Comparison of ENCODE assay signal across 2 cellular contexts in the genomic region with DNA sequence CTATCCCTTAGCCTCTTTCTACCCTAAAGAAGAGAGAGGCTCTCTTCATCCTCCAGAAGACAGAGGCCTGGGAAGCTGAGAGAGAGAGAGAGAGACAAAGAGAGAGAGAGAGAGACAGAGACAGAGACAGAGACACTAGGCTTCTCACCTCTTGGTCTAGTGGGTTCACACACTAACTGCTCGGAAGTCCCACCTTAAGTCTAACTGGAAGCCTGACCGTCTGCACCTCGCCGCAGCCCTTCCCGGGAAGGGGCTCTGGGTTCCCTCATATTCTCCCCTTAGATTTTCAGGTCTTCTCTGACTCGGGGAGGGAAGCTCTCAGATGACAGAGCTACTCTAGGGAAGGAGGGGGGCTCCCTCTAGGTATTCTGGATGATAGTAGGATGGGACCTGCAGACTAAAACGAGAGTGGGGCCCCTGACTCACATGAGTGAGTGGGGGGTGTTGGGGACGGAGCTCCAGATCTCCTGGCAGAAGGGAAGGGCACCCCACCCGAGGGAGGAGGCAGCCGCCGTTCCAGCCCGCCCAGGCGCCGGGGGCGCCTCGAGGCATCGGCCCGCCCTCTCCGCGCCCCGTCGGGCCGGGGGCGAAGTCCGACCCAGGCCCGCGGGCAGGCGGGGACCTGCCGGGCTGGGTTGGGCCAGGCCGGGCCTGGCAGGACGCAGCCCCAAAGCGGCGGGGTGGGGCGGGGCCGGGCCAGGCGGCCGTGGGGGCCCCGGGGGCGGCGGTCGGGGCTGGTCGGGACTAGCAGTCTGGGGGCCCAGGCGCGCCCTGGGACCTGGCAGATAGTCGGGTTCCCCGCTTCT.
TF ChIP-seq lines count a peak whose summit lies in the region.

No MANE protein-coding gene starts in this region.

TF ChIP-seq in SK-N-SH, 30 proteins besides CTCF, POLR2A, EP300 and RAD21 (continued from another document):
- TF ChIP-seq, protein P1, sequence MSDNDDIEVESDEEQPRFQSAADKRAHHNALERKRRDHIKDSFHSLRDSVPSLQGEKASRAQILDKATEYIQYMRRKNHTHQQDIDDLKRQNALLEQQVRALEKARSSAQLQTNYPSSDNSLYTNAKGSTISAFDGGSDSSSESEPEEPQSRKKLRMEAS (IDR thresholded peaks at IDR 0.05; ENCODE audit: low read depth), result no peak
- TF ChIP-seq GABPA (IDR thresholded peaks at IDR 0.05; ENCODE audit: low read depth) (no peak), MEF2A (IDR thresholded peaks at IDR 0.05; ENCODE audit: borderline replicate concordance, low read depth) (no peak), SMC3 (IDR thresholded peaks at IDR 0.05; ENCODE audit: low read depth, low read length) (no peak), GATA2 (CRISPR knock-in tag; IDR thresholded peaks at IDR 0.05) (no peak)
- TF ChIP-seq, protein P2, sequence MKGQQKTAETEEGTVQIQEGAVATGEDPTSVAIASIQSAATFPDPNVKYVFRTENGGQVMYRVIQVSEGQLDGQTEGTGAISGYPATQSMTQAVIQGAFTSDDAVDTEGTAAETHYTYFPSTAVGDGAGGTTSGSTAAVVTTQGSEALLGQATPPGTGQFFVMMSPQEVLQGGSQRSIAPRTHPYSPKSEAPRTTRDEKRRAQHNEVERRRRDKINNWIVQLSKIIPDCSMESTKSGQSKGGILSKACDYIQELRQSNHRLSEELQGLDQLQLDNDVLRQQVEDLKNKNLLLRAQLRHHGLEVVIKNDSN (IDR thresholded peaks at IDR 0.05; ENCODE audit: borderline replicate concordance, low read depth), result no peak
- TF ChIP-seq, protein P3, sequence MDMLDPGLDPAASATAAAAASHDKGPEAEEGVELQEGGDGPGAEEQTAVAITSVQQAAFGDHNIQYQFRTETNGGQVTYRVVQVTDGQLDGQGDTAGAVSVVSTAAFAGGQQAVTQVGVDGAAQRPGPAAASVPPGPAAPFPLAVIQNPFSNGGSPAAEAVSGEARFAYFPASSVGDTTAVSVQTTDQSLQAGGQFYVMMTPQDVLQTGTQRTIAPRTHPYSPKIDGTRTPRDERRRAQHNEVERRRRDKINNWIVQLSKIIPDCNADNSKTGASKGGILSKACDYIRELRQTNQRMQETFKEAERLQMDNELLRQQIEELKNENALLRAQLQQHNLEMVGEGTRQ (IDR thresholded peaks at IDR 0.05; ENCODE audit: borderline replicate concordance, low read depth, low read length), result no peak

TF ChIP-seq in SK-N-SH treated with all-trans-retinoic acid at 6 μM for 48 hours, 23 proteins besides CTCF, POLR2A, EP300 and RAD21 (continued from another document):
- no peak for TF ChIP-seq TCF4 (CRISPR knock-in tag; IDR thresholded peaks at IDR 0.05; ENCODE audit: borderline replicate concordance)
- no peak for TF ChIP-seq PPARA (CRISPR knock-in tag; IDR thresholded peaks at IDR 0.05; ENCODE audit: borderline replicate concordance)
